In genomic region chrX:27746516-27746915, GRCh38 we compare ENCODE assay signal across 28 cellular contexts.
"Had no signal": no experiment of that assay in that cellular context is flagged by ENCODE, and none has a peak within 500 bp of the region (broad histone marks: within the 10 kb centered on the region; RNA-seq: fewer than 3 reads in every experiment).

No MANE protein-coding gene starts in this region.

- H3K4me1 ChIP-seq: ascending aorta, breast epithelium, colonic mucosa had no signal

- H3K4me3 ChIP-seq: ascending aorta, breast epithelium, cardiac muscle cell, colonic mucosa had no signal

- H3K36me3 ChIP-seq: ascending aorta, breast epithelium, cardiac muscle cell, colonic mucosa had no signal

- H3K27ac ChIP-seq: ascending aorta, breast epithelium, cardiac muscle cell, colonic mucosa, VCaP had no signal

- ATAC-seq: activated naive CD4-positive, alpha-beta T cell treated with anti-CD3 and anti-CD28 coated beads, Interleukin-2, amount 50 U/mL, for 72 hours; activated T-cell treated with anti-CD3 and anti-CD28 coated beads, Interleukin-2, amount 50 U/mL, for 72 hours; esophagus mucosa; WTC11 had no signal

- DNase-seq: activated CD4-positive, alpha-beta memory T cell treated with anti-CD3 and anti-CD28 coated beads, Interleukin-2, amount 10 ng/mL, durations not matched to agents 7 days and 5 days; activated CD4-positive, alpha-beta T cell treated with anti-CD3 and anti-CD28 coated beads for 1 hour; activated CD4-positive, alpha-beta T cell treated with anti-CD3 and anti-CD28 coated beads for 4 hours; activated CD4-positive, alpha-beta T cell treated with anti-CD3 and anti-CD28 coated beads, Interleukin-2, amount 10 ng/mL, durations not matched to agents 7 days and 5 days; activated CD4-positive, alpha-beta T cell treated with anti-CD3 and anti-CD28 coated beads, Interleukin-2, amount 50 U/mL, for 4 hours; activated CD8-positive, alpha-beta memory T cell treated with anti-CD3 and anti-CD28 coated beads, Interleukin-2, amount 50 U/mL, for 48 hours; activated gamma-delta T cell; activated naive CD4-positive, alpha-beta T cell; activated naive CD4-positive, alpha-beta T cell treated with anti-CD3 and anti-CD28 coated beads, Interleukin-2, amount 10 ng/mL, durations not matched to agents 7 days and 5 days; activated naive CD8-positive, alpha-beta T cell treated with anti-CD3 and anti-CD28 coated beads, Interleukin-2, amount 10 ng/mL, durations not matched to agents 7 days and 5 days; activated T-cell treated with anti-CD3 and anti-CD28 coated beads for 4 hours; activated T-cell treated with anti-CD3 and anti-CD28 coated beads, Interleukin-2, amount 50 U/mL, for 24 hours; activated T-cell treated with anti-CD3 and anti-CD28 coated beads, Interleukin-2, amount 50 U/mL, for 72 hours; central memory CD4-positive, alpha-beta T cell; cerebellar nuclear complex; colonic mucosa; effector CD8-positive, alpha-beta T cell; endodermal cell; foreskin fibroblast; head of caudate nucleus; T-helper 2 cell had no signal

- H3K27me3 ChIP-seq: ascending aorta, cardiac muscle cell, colonic mucosa had no signal

- H3K9me3 ChIP-seq: ascending aorta, breast epithelium, colonic mucosa had no signal
